In the genomic region with DNA sequence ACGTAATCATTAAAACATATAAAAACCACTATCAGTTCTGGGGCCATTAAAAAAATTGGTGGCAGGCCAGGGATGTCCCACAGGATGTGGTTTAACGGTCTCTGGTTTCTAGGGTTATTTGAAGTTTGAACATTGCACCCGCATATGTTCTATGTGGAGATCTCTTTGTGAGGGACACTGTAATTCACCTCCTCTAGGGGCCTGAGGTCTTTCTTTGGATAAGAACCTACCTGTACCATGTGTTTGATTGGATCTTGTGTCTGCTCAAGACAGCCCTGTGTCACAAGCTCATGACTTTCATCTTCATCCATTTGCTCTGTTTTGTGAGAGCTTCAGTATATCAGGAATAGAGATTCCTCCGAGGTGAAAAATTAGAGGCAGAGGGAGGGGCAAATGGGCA, we compare ENCODE assay signal across 29 cellular contexts.
A peak's percentile ranks its signal among the peaks of the same experiment; 100 is the strongest.
DNase-seq lines count a peak whose midpoint lies in the region; ATAC-seq and TF ChIP-seq lines count a peak whose summit lies in the region.
"Had no signal": no experiment of that assay in that cellular context is flagged by ENCODE, and none has a peak within 500 bp of the region (broad histone marks: within the 10 kb centered on the region; RNA-seq: fewer than 3 reads in every experiment).

No MANE protein-coding gene starts in this region.

- H3K27me3 ChIP-seq in BLaER1 treated with 17β-estradiol and CSF1 and Interleukin-3, amounts not matched to agents 10 nM and 100 nM, result no peaks in the 10 kb centered on the region
- H3K27me3 ChIP-seq in Loucy (ENCODE audit: insufficient read depth, low read length, poor library complexity, severe bottlenecking) (no peaks in the 10 kb centered on the region), osteoblast (ENCODE audit: insufficient read depth, low read length) (no peaks in the 10 kb centered on the region)
- H3K27me3 ChIP-seq: Peyer's patch had no signal

- POLR2A ChIA-PET in activated CD8-positive, alpha-beta T cell treated with anti-CD3 and anti-CD28 coated beads for 36 hours (lab: Charles Lee), result no interaction called here

- no peaks in the 10 kb centered on the region for H3K9me3 Mint-ChIP-seq in activated T-helper 17 cell treated with anti-CD3 and anti-CD28 coated beads, Interleukin-2, amount 50 U/mL, for 72 hours
- H3K9me3 Mint-ChIP-seq in activated CD8-positive, alpha-beta T cell treated with anti-CD3 and anti-CD28 coated beads for 36 hours, result no peaks in the 10 kb centered on the region
- H3K9me3 Mint-ChIP-seq: CD14-positive monocyte; CD8-positive, alpha-beta memory T cell had no signal

- no peaks in the 10 kb centered on the region for H3K9me2 ChIP-seq in Loucy (replicated peaks; ENCODE audit: low read depth, low read length)

- H3K36me3 Mint-ChIP-seq in activated T-helper 17 cell treated with anti-CD3 and anti-CD28 coated beads, Interleukin-2, amount 50 U/mL, for 72 hours (ENCODE audit: low read depth), result no peaks in the 10 kb centered on the region
- H3K36me3 Mint-ChIP-seq in activated CD8-positive, alpha-beta T cell treated with anti-CD3 and anti-CD28 coated beads for 36 hours (ENCODE audit: low read depth), result no peaks in the 10 kb centered on the region
- H3K36me3 Mint-ChIP-seq: CD14-positive monocyte; CD8-positive, alpha-beta memory T cell had no signal

- intact Hi-C loops in activated CD8-positive, alpha-beta T cell treated with anti-CD3 and anti-CD28 coated beads for 36 hours (cut with micrococcal nuclease), result no loop called here

- CTCF ChIA-PET in activated CD8-positive, alpha-beta T cell treated with anti-CD3 and anti-CD28 coated beads for 36 hours (lab: Charles Lee), result interaction anchor here (0.7 to 7.7 kb wide), 4 partner anchors 27 to 71 kb away, joined by 3 to 63 read pairs (median 5); no protein-coding TSS in a partner anchor

- no peaks in the 10 kb centered on the region for H4K20me1 ChIP-seq in BLaER1 treated with 17β-estradiol and CSF1 and Interleukin-3, amounts not matched to agents 10 nM and 100 nM
- H4K20me1 ChIP-seq in Loucy (ENCODE audit: insufficient read depth, low read length, poor library complexity, severe bottlenecking) (no peaks in the 10 kb centered on the region), osteoblast (ENCODE audit: insufficient read depth, low read length) (no peaks in the 10 kb centered on the region)

- H3K4me3 Mint-ChIP-seq in activated T-helper 17 cell treated with anti-CD3 and anti-CD28 coated beads, Interleukin-2, amount 50 U/mL, for 72 hours, result no peak overlapping the region
- H3K4me3 Mint-ChIP-seq in activated CD8-positive, alpha-beta T cell treated with anti-CD3 and anti-CD28 coated beads for 36 hours, result no peak overlapping the region
- H3K4me3 Mint-ChIP-seq: CD14-positive monocyte; CD8-positive, alpha-beta memory T cell had no signal

- TF ChIP-seq CTCF in Loucy (conservative IDR thresholded peaks at IDR 0.05; ENCODE audit: low read length) (no peak), osteoblast (IDR thresholded peaks at IDR 0.05; ENCODE audit: extremely low read depth, low read depth, low read length) (no peak)
- no peak for TF ChIP-seq CTCF in activated CD8-positive, alpha-beta T cell treated with anti-CD3 and anti-CD28 coated beads for 36 hours (IDR thresholded peaks at IDR 0.05)

- peak overlapping the region; percentile 6; the same call in 1 of the 2 replicates for H2AFZ ChIP-seq in Loucy (ENCODE audit: low read length)
- H2AFZ ChIP-seq in osteoblast (ENCODE audit: low read length), result no peak overlapping the region
- H2AFZ ChIP-seq: GM23248 had no signal

- peak overlapping the region; percentile 15 to 74 (median 62) for H3K4me2 ChIP-seq in BLaER1 treated with 17β-estradiol and CSF1 and Interleukin-3, amounts not matched to agents 10 nM and 100 nM
- H3K4me2 ChIP-seq in Loucy (ENCODE audit: low read depth, low read length, poor library complexity, severe bottlenecking) (peak overlapping the region; percentile 42), osteoblast (ENCODE audit: insufficient read depth, low read length) (no peak overlapping the region)
- H3K4me2 ChIP-seq: A549 had no signal

- H3F3A ChIP-seq in Loucy (ENCODE audit: low read depth), result no peaks in the 10 kb centered on the region

- peak overlapping the region; percentile 41 for H3K27ac Mint-ChIP-seq in activated T-helper 17 cell treated with anti-CD3 and anti-CD28 coated beads, Interleukin-2, amount 50 U/mL, for 72 hours
- H3K27ac Mint-ChIP-seq in activated CD8-positive, alpha-beta T cell treated with anti-CD3 and anti-CD28 coated beads for 36 hours, result no peak overlapping the region

- H3K27ac ChIP-seq in BLaER1 treated with 17β-estradiol and CSF1 and Interleukin-3, amounts not matched to agents 10 nM and 100 nM, result no peak overlapping the region
- H3K27ac ChIP-seq in osteoblast (ENCODE audit: low read depth, low read length), result no peak overlapping the region
- H3K27ac ChIP-seq: A549, GM23248, Peyer's patch, SK-N-MC had no signal

- H3K79me2 ChIP-seq in Loucy (ENCODE audit: insufficient read depth, low read length), result no peaks in the 10 kb centered on the region
- H3K79me2 ChIP-seq in osteoblast (ENCODE audit: insufficient read depth, low read length), result no peaks in the 10 kb centered on the region

- peaks cover 12% of the 10 kb centered on the region for H3K27me3 Mint-ChIP-seq in activated T-helper 17 cell treated with anti-CD3 and anti-CD28 coated beads, Interleukin-2, amount 50 U/mL, for 72 hours
- no peaks in the 10 kb centered on the region for H3K27me3 Mint-ChIP-seq in activated CD8-positive, alpha-beta T cell treated with anti-CD3 and anti-CD28 coated beads for 36 hours
- H3K27me3 Mint-ChIP-seq: CD8-positive, alpha-beta memory T cell had no signal

- no peak overlapping the region for H3K9ac ChIP-seq in BLaER1 treated with 17β-estradiol and CSF1 and Interleukin-3, amounts not matched to agents 10 nM and 100 nM
- H3K9ac ChIP-seq in Loucy (ENCODE audit: low read depth, low read length, poor library complexity, severe bottlenecking), result peak overlapping the region; percentile 30
- H3K9ac ChIP-seq: GM23248 had no signal

- H3K4me3 ChIP-seq in BLaER1 treated with 17β-estradiol and CSF1 and Interleukin-3, amounts not matched to agents 10 nM and 100 nM, result no peak overlapping the region
- H3K4me3 ChIP-seq in Loucy (ENCODE audit: low read length, poor library complexity, severe bottlenecking) (peak overlapping the region; percentile 11), osteoblast (ENCODE audit: insufficient read depth, low read length) (no peak overlapping the region)
- H3K4me3 ChIP-seq: A549, GM23248, MG63, Peyer's patch, SK-N-MC had no signal

- ATAC-seq in activated T-helper 17 cell treated with anti-CD3 and anti-CD28 coated beads, Interleukin-2, amount 50 U/mL, for 72 hours (replicated peaks), result no peak
- ATAC-seq in activated CD8-positive, alpha-beta T cell treated with anti-CD3 and anti-CD28 coated beads for 36 hours, result no peak
- ATAC-seq: A549, HepG2 had no signal

- DNase-seq in osteoblast (ENCODE audit: insufficient read length, low spot score, missing footprints), result peak; percentile 35
- DNase-seq in SHP77 (lab: John Stamatoyannopoulos, UW), result no peak
- no peak for DNase-seq in NCI-H1048 (lab: John Stamatoyannopoulos, UW)
- no peak for DNase-seq in activated CD8-positive, alpha-beta T cell treated with anti-CD3 and anti-CD28 coated beads for 36 hours
- DNase-seq: AML-193; CD8-positive, alpha-beta memory T cell; DMS 273 treated with DMSO at 0.1 percent for 48 hours; DMS79; GM23248; H7; Kasumi-1; MG63; NCI-H1092 treated with DMSO at 0.1 percent for 48 hours; NCI-H1436; NCI-H187; NCI-H2081 treated with DMSO at 0.1 percent for 48 hours; NCI-H2171; NCI-H226; NCI-H510A; NCI-H69; Peyer's patch; SIG-M5 had no signal

- no peaks in the 10 kb centered on the region for H3K9me3 ChIP-seq in BLaER1 treated with 17β-estradiol and CSF1 and Interleukin-3, amounts not matched to agents 10 nM and 100 nM (replicated peaks in 1 of 11)
- H3K9me3 ChIP-seq in Loucy (ENCODE audit: insufficient read depth, low read depth, low read length) (no peaks in the 10 kb centered on the region), osteoblast (ENCODE audit: low read depth, low read length) (no peaks in the 10 kb centered on the region)
- H3K9me3 ChIP-seq: A549, MG63, Peyer's patch had no signal

- no peaks in the 10 kb centered on the region for H3K36me3 ChIP-seq in BLaER1 treated with 17β-estradiol and CSF1 and Interleukin-3, amounts not matched to agents 10 nM and 100 nM
- H3K36me3 ChIP-seq in Loucy (ENCODE audit: insufficient read depth, low read length) (no peaks in the 10 kb centered on the region), osteoblast (ENCODE audit: insufficient read depth, low read length) (no peaks in the 10 kb centered on the region)
- H3K36me3 ChIP-seq: MG63, Peyer's patch had no signal

- H3K4me1 ChIP-seq in BLaER1 treated with 17β-estradiol and CSF1 and Interleukin-3, amounts not matched to agents 10 nM and 100 nM, result peaks cover 69 to 78% (median 74%) of the 10 kb centered on the region in 10 experiments
- peaks cover 85% of the 10 kb centered on the region for H3K4me1 ChIP-seq in Loucy (ENCODE audit: insufficient read depth, low read length, poor library complexity, severe bottlenecking)
- peaks cover 18% of the 10 kb centered on the region for H3K4me1 ChIP-seq in osteoblast (ENCODE audit: insufficient read depth, low read length)

- H3K4me1 Mint-ChIP-seq in activated T-helper 17 cell treated with anti-CD3 and anti-CD28 coated beads, Interleukin-2, amount 50 U/mL, for 72 hours, result peaks cover 5% of the 10 kb centered on the region
- H3K4me1 Mint-ChIP-seq in activated CD8-positive, alpha-beta T cell treated with anti-CD3 and anti-CD28 coated beads for 36 hours (ENCODE audit: low read depth), result peaks cover 39% of the 10 kb centered on the region
